In the genomic region with DNA sequence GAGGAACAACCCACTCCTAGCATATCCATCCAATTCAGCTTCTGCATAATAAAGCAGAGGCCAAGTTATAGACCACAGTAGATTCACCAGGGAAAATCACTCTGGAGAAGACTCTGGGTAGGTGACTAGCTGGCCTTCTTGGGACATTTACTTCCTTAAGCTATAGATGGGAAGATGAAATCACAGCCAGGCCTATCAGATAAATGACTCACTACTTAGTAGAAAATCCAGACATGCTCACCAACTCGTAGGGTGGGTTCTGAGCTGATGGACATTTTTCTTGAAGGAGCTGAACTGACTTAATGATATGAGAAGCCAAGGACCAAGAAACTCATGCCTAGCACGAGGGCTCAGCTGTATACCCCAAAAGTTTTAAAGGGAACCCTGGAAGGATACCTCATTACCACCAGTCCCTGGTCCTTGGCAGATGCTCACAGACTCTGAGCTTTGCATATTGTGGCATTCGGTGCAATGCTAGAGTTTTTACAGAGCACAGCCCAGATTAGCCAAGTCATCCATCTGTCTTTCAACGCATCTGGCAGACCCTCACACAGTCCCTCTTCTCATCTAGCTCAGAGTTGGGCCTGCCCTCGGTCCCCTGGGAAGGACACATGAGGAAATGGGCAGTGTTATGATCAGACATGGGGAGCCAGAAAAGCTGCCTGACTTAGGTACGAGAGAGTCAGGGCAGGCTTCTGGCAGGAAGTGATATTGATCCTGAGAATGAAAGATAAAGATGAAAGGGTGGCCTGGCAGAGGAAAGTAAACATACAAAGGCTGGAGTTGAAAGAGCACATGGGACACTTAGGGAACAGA, we compare ENCODE assay signal across 1 cellular context.
A peak's percentile ranks its signal among the peaks of the same experiment; 100 is the strongest.
TF ChIP-seq lines count a peak whose summit lies in the region.

No MANE protein-coding gene starts in this region.

TF ChIP-seq in HepG2, 621 proteins besides CTCF, POLR2A, EP300 and RAD21 (continued from another document and continues in another):
- TF ChIP-seq PBX3 (CRISPR knock-in tag; IDR thresholded peaks at IDR 0.05; ENCODE audit: borderline replicate concordance) (no peak), YY1 (IDR thresholded peaks at IDR 0.05; ENCODE audit: insufficient read depth, insufficient replicate concordance, low read depth, low read length) (no peak), ZIK1 (CRISPR knock-in tag; IDR thresholded peaks at IDR 0.05; ENCODE audit: borderline replicate concordance, low read depth) (0 out of 2 replicates have a peak, but pooled peaks have one; percentile 26), ZNF382 (CRISPR knock-in tag; IDR thresholded peaks at IDR 0.05; ENCODE audit: borderline replicate concordance) (no peak), ZFP36L1 (CRISPR knock-in tag; IDR thresholded peaks at IDR 0.05) (0 out of 2 replicates have a peak, but pooled peaks have one; percentile 37), POLR2AphosphoS5 (IDR thresholded peaks at IDR 0.05; ENCODE audit: low read depth, low read length) (peak; percentile 2; the same call in 1 of the 2 replicates), GFI1 (CRISPR knock-in tag; IDR thresholded peaks at IDR 0.05; ENCODE audit: borderline replicate concordance) (peak; percentile 84), XRCC5 (optimal IDR thresholded peaks at IDR 0.05; ENCODE audit: low read length) (peak; percentile 50), ZNF24 (IDR thresholded peaks at IDR 0.05) (no peak), IRF2 (CRISPR knock-in tag; IDR thresholded peaks at IDR 0.05) (peak; percentile 85), ZNF10 (CRISPR knock-in tag; IDR thresholded peaks at IDR 0.05; ENCODE audit: borderline replicate concordance, low read depth) (no peak), TFAP4 (IDR thresholded peaks at IDR 0.05; ENCODE audit: borderline replicate concordance, low read depth) (peak; percentile 72; the same call in 1 of the 2 replicates), ZNF83 (CRISPR knock-in tag; IDR thresholded peaks at IDR 0.05; ENCODE audit: borderline replicate concordance) (no peak), RARG (CRISPR knock-in tag; IDR thresholded peaks at IDR 0.05; ENCODE audit: low read depth) (no peak), ZNF749 (CRISPR knock-in tag; IDR thresholded peaks at IDR 0.05; ENCODE audit: borderline replicate concordance) (no peak; the same call in 1 of the 2 replicates), ZNF788 (CRISPR knock-in tag; IDR thresholded peaks at IDR 0.05; ENCODE audit: borderline replicate concordance) (no peak; the same call in 1 of the 2 replicates), PLRG1 (conservative IDR thresholded peaks at IDR 0.05) (no peak), ZNF605 (CRISPR knock-in tag; IDR thresholded peaks at IDR 0.05) (peak; percentile 74; the same call in 1 of the 2 replicates), HDAC1 (CRISPR knock-in tag; IDR thresholded peaks at IDR 0.05) (peak; percentile 80), ZNF777 (CRISPR knock-in tag; IDR thresholded peaks at IDR 0.05) (no peak), GABPB1 (CRISPR knock-in tag; IDR thresholded peaks at IDR 0.05) (peak; percentile 67), ZNF274 (CRISPR knock-in tag; IDR thresholded peaks at IDR 0.05) (no peak), PLSCR1 (CRISPR knock-in tag; IDR thresholded peaks at IDR 0.05; ENCODE audit: borderline replicate concordance) (no peak), HIVEP1 (CRISPR knock-in tag; IDR thresholded peaks at IDR 0.05) (no peak), MIXL1 (CRISPR knock-in tag; IDR thresholded peaks at IDR 0.05) (peak; percentile 89), KMT2B (CRISPR knock-in tag; IDR thresholded peaks at IDR 0.05) (0 out of 2 replicates have a peak, but pooled peaks have one; percentile 60), EHMT2 (IDR thresholded peaks at IDR 0.05; ENCODE audit: borderline replicate concordance, low read depth, low read length) (no peak), ATF5 (CRISPR knock-in tag; IDR thresholded peaks at IDR 0.05; ENCODE audit: low read depth) (no peak), ZNF251 (CRISPR knock-in tag; IDR thresholded peaks at IDR 0.05) (no peak), PRDM15 (CRISPR knock-in tag; IDR thresholded peaks at IDR 0.05) (no peak), KLF15 (CRISPR knock-in tag; IDR thresholded peaks at IDR 0.05; ENCODE audit: borderline replicate concordance) (no peak), ATF7 (IDR thresholded peaks at IDR 0.05) (no peak), ATF7 (CRISPR knock-in tag; IDR thresholded peaks at IDR 0.05) (no peak), ZNF451 (CRISPR knock-in tag; IDR thresholded peaks at IDR 0.05) (no peak), ZNF34 (CRISPR knock-in tag; IDR thresholded peaks at IDR 0.05; ENCODE audit: borderline replicate concordance) (no peak)
- TF ChIP-seq, protein P1, sequence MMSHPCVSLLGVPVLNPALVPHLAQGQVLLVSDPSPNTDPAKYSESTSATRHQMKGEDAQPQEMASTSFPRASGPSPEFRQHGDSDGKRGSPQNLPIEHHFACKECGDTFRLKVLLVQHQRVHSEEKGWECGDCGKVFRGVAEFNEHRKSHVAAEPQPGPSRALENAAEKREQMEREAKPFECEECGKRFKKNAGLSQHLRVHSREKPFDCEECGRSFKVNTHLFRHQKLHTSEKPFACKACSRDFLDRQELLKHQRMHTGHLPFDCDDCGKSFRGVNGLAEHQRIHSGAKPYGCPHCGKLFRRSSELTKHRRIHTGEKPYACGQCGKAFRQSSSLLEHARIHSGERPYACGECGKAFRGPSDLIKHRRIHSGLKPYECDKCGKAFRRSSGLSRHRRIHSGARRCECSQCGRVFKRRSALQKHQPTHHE (CRISPR knock-in tag; IDR thresholded peaks at IDR 0.05; ENCODE audit: borderline replicate concordance): no peak
- TF ChIP-seq, protein P2, sequence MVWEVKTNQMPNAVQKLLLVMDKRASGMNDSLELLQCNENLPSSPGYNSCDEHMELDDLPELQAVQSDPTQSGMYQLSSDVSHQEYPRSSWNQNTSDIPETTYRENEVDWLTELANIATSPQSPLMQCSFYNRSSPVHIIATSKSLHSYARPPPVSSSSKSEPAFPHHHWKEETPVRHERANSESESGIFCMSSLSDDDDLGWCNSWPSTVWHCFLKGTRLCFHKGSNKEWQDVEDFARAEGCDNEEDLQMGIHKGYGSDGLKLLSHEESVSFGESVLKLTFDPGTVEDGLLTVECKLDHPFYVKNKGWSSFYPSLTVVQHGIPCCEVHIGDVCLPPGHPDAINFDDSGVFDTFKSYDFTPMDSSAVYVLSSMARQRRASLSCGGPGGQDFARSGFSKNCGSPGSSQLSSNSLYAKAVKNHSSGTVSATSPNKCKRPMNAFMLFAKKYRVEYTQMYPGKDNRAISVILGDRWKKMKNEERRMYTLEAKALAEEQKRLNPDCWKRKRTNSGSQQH (CRISPR knock-in tag; IDR thresholded peaks at IDR 0.05; ENCODE audit: low read depth): peak; percentile 65; the same call in 1 of the 2 replicates
- TF ChIP-seq, protein P3, sequence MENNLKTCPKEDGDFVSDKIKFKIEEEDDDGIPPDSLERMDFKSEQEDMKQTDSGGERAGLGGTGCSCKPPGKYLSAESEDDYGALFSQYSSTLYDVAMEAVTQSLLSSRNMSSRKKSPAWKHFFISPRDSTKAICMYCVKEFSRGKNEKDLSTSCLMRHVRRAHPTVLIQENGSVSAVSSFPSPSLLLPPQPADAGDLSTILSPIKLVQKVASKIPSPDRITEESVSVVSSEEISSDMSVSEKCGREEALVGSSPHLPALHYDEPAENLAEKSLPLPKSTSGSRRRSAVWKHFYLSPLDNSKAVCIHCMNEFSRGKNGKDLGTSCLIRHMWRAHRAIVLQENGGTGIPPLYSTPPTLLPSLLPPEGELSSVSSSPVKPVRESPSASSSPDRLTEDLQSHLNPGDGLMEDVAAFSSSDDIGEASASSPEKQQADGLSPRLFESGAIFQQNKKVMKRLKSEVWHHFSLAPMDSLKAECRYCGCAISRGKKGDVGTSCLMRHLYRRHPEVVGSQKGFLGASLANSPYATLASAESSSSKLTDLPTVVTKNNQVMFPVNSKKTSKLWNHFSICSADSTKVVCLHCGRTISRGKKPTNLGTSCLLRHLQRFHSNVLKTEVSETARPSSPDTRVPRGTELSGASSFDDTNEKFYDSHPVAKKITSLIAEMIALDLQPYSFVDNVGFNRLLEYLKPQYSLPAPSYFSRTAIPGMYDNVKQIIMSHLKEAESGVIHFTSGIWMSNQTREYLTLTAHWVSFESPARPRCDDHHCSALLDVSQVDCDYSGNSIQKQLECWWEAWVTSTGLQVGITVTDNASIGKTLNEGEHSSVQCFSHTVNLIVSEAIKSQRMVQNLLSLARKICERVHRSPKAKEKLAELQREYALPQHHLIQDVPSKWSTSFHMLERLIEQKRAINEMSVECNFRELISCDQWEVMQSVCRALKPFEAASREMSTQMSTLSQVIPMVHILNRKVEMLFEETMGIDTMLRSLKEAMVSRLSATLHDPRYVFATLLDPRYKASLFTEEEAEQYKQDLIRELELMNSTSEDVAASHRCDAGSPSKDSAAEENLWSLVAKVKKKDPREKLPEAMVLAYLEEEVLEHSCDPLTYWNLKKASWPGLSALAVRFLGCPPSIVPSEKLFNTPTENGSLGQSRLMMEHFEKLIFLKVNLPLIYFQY (CRISPR knock-in tag; IDR thresholded peaks at IDR 0.05; ENCODE audit: borderline replicate concordance): peak; percentile 79; the same call in 1 of the 2 replicates
- TF ChIP-seq, protein P4, sequence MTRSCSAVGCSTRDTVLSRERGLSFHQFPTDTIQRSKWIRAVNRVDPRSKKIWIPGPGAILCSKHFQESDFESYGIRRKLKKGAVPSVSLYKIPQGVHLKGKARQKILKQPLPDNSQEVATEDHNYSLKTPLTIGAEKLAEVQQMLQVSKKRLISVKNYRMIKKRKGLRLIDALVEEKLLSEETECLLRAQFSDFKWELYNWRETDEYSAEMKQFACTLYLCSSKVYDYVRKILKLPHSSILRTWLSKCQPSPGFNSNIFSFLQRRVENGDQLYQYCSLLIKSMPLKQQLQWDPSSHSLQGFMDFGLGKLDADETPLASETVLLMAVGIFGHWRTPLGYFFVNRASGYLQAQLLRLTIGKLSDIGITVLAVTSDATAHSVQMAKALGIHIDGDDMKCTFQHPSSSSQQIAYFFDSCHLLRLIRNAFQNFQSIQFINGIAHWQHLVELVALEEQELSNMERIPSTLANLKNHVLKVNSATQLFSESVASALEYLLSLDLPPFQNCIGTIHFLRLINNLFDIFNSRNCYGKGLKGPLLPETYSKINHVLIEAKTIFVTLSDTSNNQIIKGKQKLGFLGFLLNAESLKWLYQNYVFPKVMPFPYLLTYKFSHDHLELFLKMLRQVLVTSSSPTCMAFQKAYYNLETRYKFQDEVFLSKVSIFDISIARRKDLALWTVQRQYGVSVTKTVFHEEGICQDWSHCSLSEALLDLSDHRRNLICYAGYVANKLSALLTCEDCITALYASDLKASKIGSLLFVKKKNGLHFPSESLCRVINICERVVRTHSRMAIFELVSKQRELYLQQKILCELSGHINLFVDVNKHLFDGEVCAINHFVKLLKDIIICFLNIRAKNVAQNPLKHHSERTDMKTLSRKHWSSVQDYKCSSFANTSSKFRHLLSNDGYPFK (CRISPR knock-in tag; IDR thresholded peaks at IDR 0.05; ENCODE audit: borderline replicate concordance): no peak
